In the genomic region with DNA sequence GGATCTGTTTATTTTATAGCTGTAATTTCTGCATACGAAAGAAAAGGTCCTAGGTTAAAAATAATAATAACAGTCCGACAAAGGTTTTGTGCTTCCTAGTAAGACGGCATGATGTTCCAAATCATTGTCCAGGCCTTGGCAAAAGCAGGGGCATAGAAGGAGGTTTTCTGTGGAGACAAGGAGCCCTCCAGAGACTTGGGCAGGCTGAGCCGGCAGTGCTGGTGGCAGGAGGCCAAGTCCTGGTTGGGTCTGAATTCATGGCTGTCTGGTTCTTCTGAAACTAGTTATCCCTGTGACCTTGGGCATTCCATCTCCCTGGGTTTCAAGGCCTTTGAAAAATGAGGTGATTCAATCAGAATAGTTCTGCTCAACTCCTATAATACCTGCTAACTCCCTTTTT, we compare ENCODE assay signal across 16 cellular contexts. TPM values are rescaled to one million over a fixed set of nuclear protein-coding genes. Genes with fewer than 3 reads are reported as not detected.
"Had no signal": no experiment of that assay in that cellular context is flagged by ENCODE, and none has a peak within 500 bp of the region (broad histone marks: within the 10 kb centered on the region; RNA-seq: fewer than 3 reads in every experiment).

No MANE protein-coding gene starts in this region.

- H3K4me1 ChIP-seq: ascending aorta, colonic mucosa, esophagus squamous epithelium, foreskin keratinocyte, transverse colon, vagina had no signal

- H3K27me3 ChIP-seq: ascending aorta, cardiac muscle cell, colonic mucosa, foreskin keratinocyte, ovary, transverse colon, vagina had no signal

- H3K9me3 ChIP-seq: ascending aorta, colonic mucosa, esophagus squamous epithelium, ovary, transverse colon, vagina had no signal

- H3K4me3 ChIP-seq: ascending aorta, cardiac muscle cell, colonic mucosa, esophagus squamous epithelium, lung, ovary, transverse colon, vagina had no signal

- ATAC-seq: foreskin keratinocyte; naive thymus-derived CD4-positive, alpha-beta T cell; stimulated activated effector memory CD8-positive, alpha-beta T cell treated with anti-CD3 and anti-CD28 coated beads, Interleukin-12 subunit alpha, Interleukin-12 subunit beta, amount 100 ng/mL, for 72 hours had no signal

- H3K36me3 ChIP-seq: ascending aorta, cardiac muscle cell, colonic mucosa, esophagus squamous epithelium, ovary, transverse colon, vagina had no signal

- DNase-seq: activated CD4-positive, alpha-beta T cell treated with anti-CD3 and anti-CD28 coated beads, Interleukin-2, amount 10 ng/mL, durations not matched to agents 7 days and 5 days; activated gamma-delta T cell treated with Interleukin-2 at 50 U/mL for 16 hours; activated naive CD8-positive, alpha-beta T cell treated with anti-CD3 and anti-CD28 coated beads for 36 hours; colonic mucosa; esophagus squamous epithelium; foreskin keratinocyte; glutamatergic neuron; immature natural killer cell; naive thymus-derived CD4-positive, alpha-beta T cell; transverse colon had no signal

RNA-seq across cellular contexts. Expression of gene KCNK13, which starts 44.0 kb away (rescaled TPM):
- polyA plus RNA-seq: naive thymus-derived CD4-positive, alpha-beta T cell had no signal
